In the genomic region with DNA sequence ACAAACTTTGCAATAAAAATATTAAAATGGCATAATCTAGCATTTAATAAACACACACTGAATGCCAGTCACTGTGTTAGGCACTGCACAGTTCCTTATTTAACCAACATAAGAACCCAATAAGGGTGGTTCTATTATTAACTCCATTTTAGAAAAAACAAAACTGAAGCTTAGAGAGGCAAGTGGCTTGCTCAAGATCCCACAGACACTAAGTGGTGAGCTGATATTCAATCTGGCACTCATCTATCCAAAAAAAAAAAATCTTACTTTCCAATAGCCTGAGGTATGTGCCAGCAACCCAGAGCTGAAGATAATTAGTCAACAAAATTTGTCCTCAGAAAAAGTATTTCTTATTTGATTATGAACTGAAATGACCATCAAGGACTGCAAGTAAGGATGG, we compare ENCODE assay signal across 11 cellular contexts. TPM values are rescaled to one million over a fixed set of nuclear protein-coding genes. Genes with fewer than 3 reads are reported as not detected.
DNase-seq lines count a peak whose midpoint lies in the region; ATAC-seq and TF ChIP-seq lines count a peak whose summit lies in the region.
"Had no signal": no experiment of that assay in that cellular context is flagged by ENCODE, and none has a peak within 500 bp of the region (broad histone marks: within the 10 kb centered on the region; RNA-seq: fewer than 3 reads in every experiment).

No MANE protein-coding gene starts in this region.

- H3K27ac Mint-ChIP-seq in CD4-positive, alpha-beta memory T cell: peak overlapping the region; percentile 94 to 100 (median 95)
- H3K27ac Mint-ChIP-seq in activated naive CD8-positive, alpha-beta T cell: peak overlapping the region; percentile 99
- peak overlapping the region; percentile 99 for H3K27ac Mint-ChIP-seq in natural killer cell treated with Interleukin-12 subunit alpha and Interleukin-12 subunit beta and Interleukin-15 and Interleukin-18, amount 100 ng/mL, for 72 hours
- H3K27ac Mint-ChIP-seq: brain had no signal

- H3K36me3 Mint-ChIP-seq in CD4-positive, alpha-beta memory T cell: peaks cover 53 to 64% of the 10 kb centered on the region in 2 donors
- H3K36me3 Mint-ChIP-seq in activated naive CD8-positive, alpha-beta T cell: peaks cover 41% of the 10 kb centered on the region
- H3K36me3 Mint-ChIP-seq in natural killer cell treated with Interleukin-12 subunit alpha and Interleukin-12 subunit beta and Interleukin-15 and Interleukin-18, amount 100 ng/mL, for 72 hours: peaks cover 56% of the 10 kb centered on the region
- H3K36me3 Mint-ChIP-seq: brain had no signal

- H3K9me3 ChIP-seq in CD4-positive, alpha-beta memory T cell (ENCODE audit: control insufficient read depth in 1 of 2, low read length in 2 of 2): no peaks in the 10 kb centered on the region

- peak overlapping the region; percentile 90 to 100 (median 98) for H3K4me3 Mint-ChIP-seq in CD4-positive, alpha-beta memory T cell
- peak overlapping the region; percentile 99 for H3K4me3 Mint-ChIP-seq in activated naive CD8-positive, alpha-beta T cell
- peak overlapping the region; percentile 99 for H3K4me3 Mint-ChIP-seq in natural killer cell treated with Interleukin-12 subunit alpha and Interleukin-12 subunit beta and Interleukin-15 and Interleukin-18, amount 100 ng/mL, for 72 hours

- peak overlapping the region; percentile 85 for H3K27ac ChIP-seq in CD4-positive, alpha-beta memory T cell (ENCODE audit: low read depth, low read length)
- H3K27ac ChIP-seq in HL-60 (replicated peaks): peak overlapping the region; percentile 71

- peak overlapping the region; percentile 81 to 85 for H3K4me3 ChIP-seq in CD4-positive, alpha-beta memory T cell (ENCODE audit: low read length in 2 of 2)
- peak overlapping the region; percentile 52 for H3K4me3 ChIP-seq in HL-60 (replicated peaks; ENCODE audit: insufficient read depth, low read length)

- peaks cover 40% of the 10 kb centered on the region for H3K4me1 ChIP-seq in CD4-positive, alpha-beta memory T cell (ENCODE audit: insufficient read depth, low read length)

- intact Hi-C loops in CD4-positive, alpha-beta memory T cell (cut with micrococcal nuclease): loop anchor here (1.0 to 10.0 kb wide), 4 partner anchors 49 to 1108 kb away; partner anchors contain the start of genes ACVR1C and NR4A2

- POLR2A ChIA-PET in CD4-positive, alpha-beta memory T cell (lab: Charles Lee; ENCODE audit: partially characterized antibody): interaction anchor here (0.9 to 27.4 kb wide), 13 partner anchors 9 to 454 kb away, joined by 3 to 1017 read pairs (median 10); partner anchors contain the start of genes ACVR1, ACVR1C and ERMN

- peaks cover 0 to 2% (median 0%) of the 10 kb centered on the region in 8 donors for H3K9me3 Mint-ChIP-seq in CD4-positive, alpha-beta memory T cell
- H3K9me3 Mint-ChIP-seq in activated naive CD8-positive, alpha-beta T cell (ENCODE audit: low read depth): no peaks in the 10 kb centered on the region
- H3K9me3 Mint-ChIP-seq in natural killer cell treated with Interleukin-12 subunit alpha and Interleukin-12 subunit beta and Interleukin-15 and Interleukin-18, amount 100 ng/mL, for 72 hours: no peaks in the 10 kb centered on the region

- no peaks in the 10 kb centered on the region for H3K27me3 ChIP-seq in CD4-positive, alpha-beta memory T cell (ENCODE audit: insufficient read depth, low read length)
- H3K27me3 ChIP-seq in HL-60 (ENCODE audit: insufficient read depth, poor library complexity, severe bottlenecking): no peaks in the 10 kb centered on the region

- peak; percentile 3 to 22 for ATAC-seq in natural killer cell treated with Interleukin-12 subunit alpha and Interleukin-12 subunit beta and Interleukin-15 and Interleukin-18, amount 100 ng/mL, for 72 hours
- no peak for ATAC-seq in HG03280 (IDR thresholded peaks at IDR 0.05; ENCODE audit: unreplicated experiment)

- H3K36me3 ChIP-seq in CD4-positive, alpha-beta memory T cell (ENCODE audit: insufficient read depth, low read length): peaks cover 10% of the 10 kb centered on the region

- CTCF ChIA-PET in CD4-positive, alpha-beta memory T cell (lab: Charles Lee; ENCODE audit: partially characterized antibody): interaction anchor here (0.8 to 14.4 kb wide), 14 partner anchors 9 to 112 kb away, joined by 3 to 340 read pairs (median 4); partner anchors contain the start of gene ERMN

- no peak for TF ChIP-seq CTCF in HL-60 (IDR thresholded peaks at IDR 0.05; ENCODE audit: insufficient read depth, low read length)

- peaks cover 28 to 72% (median 32%) of the 10 kb centered on the region in 4 donors for H3K4me1 Mint-ChIP-seq in CD4-positive, alpha-beta memory T cell
- peaks cover 38% of the 10 kb centered on the region for H3K4me1 Mint-ChIP-seq in activated naive CD8-positive, alpha-beta T cell (ENCODE audit: low read depth)
- H3K4me1 Mint-ChIP-seq in natural killer cell treated with Interleukin-12 subunit alpha and Interleukin-12 subunit beta and Interleukin-15 and Interleukin-18, amount 100 ng/mL, for 72 hours (ENCODE audit: low read depth in 2 of 2): peaks cover 38 to 66% of the 10 kb centered on the region in 2 donors

- H3K27me3 Mint-ChIP-seq in CD4-positive, alpha-beta memory T cell: no peaks in the 10 kb centered on the region
- no peaks in the 10 kb centered on the region for H3K27me3 Mint-ChIP-seq in activated naive CD8-positive, alpha-beta T cell
- H3K27me3 Mint-ChIP-seq in natural killer cell treated with Interleukin-12 subunit alpha and Interleukin-12 subunit beta and Interleukin-15 and Interleukin-18, amount 100 ng/mL, for 72 hours: no peaks in the 10 kb centered on the region
- H3K27me3 Mint-ChIP-seq: brain had no signal

- no peak for DNase-seq in CD4-positive, alpha-beta memory T cell
- DNase-seq in HL-60 (ENCODE audit: low read depth in 1 of 2, low spot score in 1 of 2): no peak
- no peak for DNase-seq in natural killer cell treated with Interleukin-12 subunit alpha and Interleukin-12 subunit beta and Interleukin-15 and Interleukin-18, amount 100 ng/mL, for 72 hours (ENCODE audit: low spot score)
- DNase-seq in NCI-H1930 (lab: John Stamatoyannopoulos, UW): no peak
- no peak for DNase-seq in NCI-H345 (lab: John Stamatoyannopoulos, UW)
- DNase-seq in UCSD-AML1 (lab: John Stamatoyannopoulos, UW; ENCODE audit: unreplicated experiment): no peak
- DNase-seq: kidney, NCI-H1092 treated with DMSO at 0.1 percent for 48 hours had no signal

RNA-seq across cellular contexts. Expression of gene CYTIP, which starts 0.8 kb away (rescaled TPM):
- total RNA-seq in CD4-positive, alpha-beta memory T cell: 100 to 1,000 TPM; 231 to 248 TPM
- 100 to 1,000 TPM; 163 to 176 TPM for polyA plus RNA-seq in CD4-positive, alpha-beta memory T cell
- 1,000 to 10,000 TPM in 1 of 2 donors, 100 to 1,000 TPM in 1; 755 to 1,319 TPM for total RNA-seq in natural killer cell treated with Interleukin-12 subunit alpha and Interleukin-12 subunit beta and Interleukin-15 and Interleukin-18, amount 100 ng/mL, for 72 hours
